ENCODE assay signal across 1 cellular context in the genomic region with DNA sequence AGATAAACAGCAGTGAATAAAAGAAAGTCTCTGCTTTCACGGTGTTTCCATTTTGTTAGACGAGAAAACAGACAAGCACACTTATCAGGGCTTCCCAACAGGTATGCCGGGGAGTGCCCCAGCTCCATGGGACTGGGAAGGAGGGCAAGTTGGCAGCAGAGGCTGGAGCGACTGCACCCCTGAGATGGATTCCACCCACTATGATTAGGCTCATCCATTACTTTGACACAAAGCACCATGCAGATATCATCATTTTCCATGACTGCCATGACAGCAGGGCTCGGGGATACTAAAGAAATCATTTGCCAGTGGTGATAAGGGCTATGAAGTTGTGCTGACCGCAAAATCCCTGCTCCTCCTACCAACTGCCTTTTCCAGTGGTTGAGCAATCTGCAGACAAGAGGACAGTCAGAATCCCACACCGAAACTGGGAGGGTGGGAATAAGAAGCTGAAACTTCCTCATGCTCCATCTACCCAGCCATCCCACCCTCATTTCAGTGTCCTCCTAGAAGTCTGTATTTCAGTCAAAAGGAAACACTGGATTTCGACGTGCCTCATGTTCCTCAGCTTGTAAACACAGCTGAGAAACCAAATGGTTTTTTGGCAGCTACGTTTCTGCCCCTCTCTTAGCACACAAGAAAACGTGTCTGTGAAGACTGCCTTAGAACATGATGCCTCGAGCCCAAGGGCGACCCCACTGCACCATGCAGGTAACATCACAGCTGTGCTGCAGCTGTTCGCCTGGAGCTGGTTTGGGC.
TF ChIP-seq lines count a peak whose summit lies in the region.

No MANE protein-coding gene starts in this region.

TF ChIP-seq in HepG2, 621 proteins besides CTCF, POLR2A, EP300 and RAD21 (continued from another document):
- no peak for TF ChIP-seq ZNF672 (CRISPR knock-in tag; IDR thresholded peaks at IDR 0.05)
